25 cellular contexts compared by ENCODE assay signal in genomic region chr3:126618021-126618420, GRCh38. TPM values are rescaled to one million over a fixed set of nuclear protein-coding genes. Genes with fewer than 3 reads are reported as not detected.
"Had no signal": no experiment of that assay in that cellular context is flagged by ENCODE, and none has a peak within 500 bp of the region (broad histone marks: within the 10 kb centered on the region; RNA-seq: fewer than 3 reads in every experiment).

No MANE protein-coding gene starts in this region.

- H3K27me3 ChIP-seq: brain microvascular endothelial cell, pancreas, spleen, upper lobe of left lung had no signal

- H3K36me3 ChIP-seq: brain microvascular endothelial cell, pancreas had no signal

- H3K9me3 ChIP-seq: left ventricle myocardium inferior, mucosa of descending colon, pancreas, spleen, upper lobe of left lung had no signal

- FAIRE-seq: pancreas had no signal

- DNase-seq: activated CD4-positive, alpha-beta T cell treated with anti-CD3 and anti-CD28 coated beads, Interleukin-2, amount 50 U/mL, for 1 hour; brain microvascular endothelial cell; endodermal cell; hippocampal formation; left ventricle myocardium inferior; mucosa of descending colon; naive thymus-derived CD4-positive, alpha-beta T cell; pancreas; spleen; stimulated activated naive CD8-positive, alpha-beta T cell treated with anti-CD3 and anti-CD28 coated beads, Interleukin-15, amount 100 ng/mL, for 72 hours; T-cell; T1000; upper lobe of left lung had no signal

- H3K27ac Mint-ChIP-seq: activated naive CD4-positive, alpha-beta T cell treated with anti-CD3 and anti-CD28 coated beads, Interleukin-2, amount 50 U/mL, for 24 hours; activated T-helper 2 cell treated with anti-CD3 and anti-CD28 coated beads, Interferon-gamma antibody, Interleukin-2, Interleukin-4, amounts not matched to agents 10 μg/mL and 5 μg/mL and 100 μg/mL, durations not matched to agents 14 hours and 24 hours and 36 hours; endodermal cell; memory B cell; naive thymus-derived CD4-positive, alpha-beta T cell; stimulated activated naive CD8-positive, alpha-beta T cell treated with anti-CD3 and anti-CD28 coated beads, Interleukin-15, amount 100 ng/mL, for 72 hours; T-cell had no signal

- H3K4me3 Mint-ChIP-seq: activated naive CD4-positive, alpha-beta T cell treated with anti-CD3 and anti-CD28 coated beads, Interleukin-2, amount 50 U/mL, for 24 hours; dendritic cell treated with granulocyte-macrophage colony-stimulating factor and Interleukin-4, amounts not matched to agents 40 ng/mL and 50 ng/mL, for 4 days; endodermal cell; memory B cell; naive thymus-derived CD4-positive, alpha-beta T cell; stimulated activated naive CD8-positive, alpha-beta T cell treated with anti-CD3 and anti-CD28 coated beads, Interleukin-15, amount 100 ng/mL, for 72 hours; T-cell had no signal

- H3K27ac ChIP-seq: brain microvascular endothelial cell, left ventricle myocardium inferior, pancreas, spleen, upper lobe of left lung had no signal

- H3K9me3 Mint-ChIP-seq: activated naive CD4-positive, alpha-beta T cell treated with anti-CD3 and anti-CD28 coated beads, Interleukin-2, amount 50 U/mL, for 24 hours; activated T-helper 2 cell treated with anti-CD3 and anti-CD28 coated beads, Interferon-gamma antibody, Interleukin-2, Interleukin-4, amounts not matched to agents 10 μg/mL and 5 μg/mL and 100 μg/mL, durations not matched to agents 14 hours and 24 hours and 36 hours; dendritic cell treated with granulocyte-macrophage colony-stimulating factor and Interleukin-4, amounts not matched to agents 40 ng/mL and 50 ng/mL, for 4 days; endodermal cell; memory B cell; stimulated activated naive CD8-positive, alpha-beta T cell treated with anti-CD3 and anti-CD28 coated beads, Interleukin-15, amount 100 ng/mL, for 72 hours; T-cell had no signal

- H3K4me1 ChIP-seq: pancreas, upper lobe of left lung had no signal

- H3K4me1 Mint-ChIP-seq: endodermal cell had no signal

- H3K4me3 ChIP-seq: left ventricle myocardium inferior, mucosa of descending colon, pancreas, spleen, upper lobe of left lung had no signal

- H3K27me3 Mint-ChIP-seq: activated naive CD4-positive, alpha-beta T cell treated with anti-CD3 and anti-CD28 coated beads, Interleukin-2, amount 50 U/mL, for 24 hours; dendritic cell treated with granulocyte-macrophage colony-stimulating factor and Interleukin-4, amounts not matched to agents 40 ng/mL and 50 ng/mL, for 4 days; stimulated activated naive CD8-positive, alpha-beta T cell treated with anti-CD3 and anti-CD28 coated beads, Interleukin-15, amount 100 ng/mL, for 72 hours had no signal

- ATAC-seq: activated CD4-positive, CD25-positive, alpha-beta regulatory T cell treated with anti-CD3 and anti-CD28 coated beads, Interleukin-2, amount 50 U/mL, for 24 hours; mucosa of descending colon; naive thymus-derived CD4-positive, alpha-beta T cell; pancreas; sciatic nerve; stimulated activated naive CD8-positive, alpha-beta T cell treated with anti-CD3 and anti-CD28 coated beads, Interleukin-15, amount 100 ng/mL, for 72 hours; T-cell had no signal

RNA-seq across cellular contexts. Expression of gene C3orf22, which starts 59.3 kb away (rescaled TPM):
- total RNA-seq: activated CD8-positive, alpha-beta memory T cell treated with anti-CD3 and anti-CD28 coated beads for 36 hours; activated T-helper 2 cell treated with anti-CD3 and anti-CD28 coated beads, Interferon-gamma antibody, Interleukin-2, Interleukin-4, amounts not matched to agents 10 μg/mL and 5 μg/mL and 100 μg/mL, durations not matched to agents 14 hours and 24 hours and 36 hours; endodermal cell; epithelial cell of proximal tubule; fibroblast of villous mesenchyme; glomerular endothelial cell; kidney epithelial cell; left ventricle myocardium inferior; mucosa of descending colon; naive thymus-derived CD4-positive, alpha-beta T cell; pancreas; sciatic nerve; spleen; T-cell; temporal lobe; upper lobe of left lung had no signal
- polyA plus RNA-seq: naive thymus-derived CD4-positive, alpha-beta T cell; spleen had no signal
